24 cellular contexts compared by ENCODE assay signal in genomic region chr14:36627981-36628380, GRCh38. TPM values are rescaled to one million over a fixed set of nuclear protein-coding genes. Genes with fewer than 3 reads are reported as not detected.
"Had no signal": no experiment of that assay in that cellular context is flagged by ENCODE, and none has a peak within 500 bp of the region (broad histone marks: within the 10 kb centered on the region; RNA-seq: fewer than 3 reads in every experiment).

No MANE protein-coding gene starts in this region.

- DNase-seq: MV-4-11, NCI-H1048, NCI-H1105, NCI-H1417, NCI-H1436 treated with DMSO at 0.1 percent for 48 hours, NCI-H1694, NCI-H187 treated with DMSO at 0.1 percent for 48 hours, NCI-H2029 treated with DMSO at 0.1 percent for 48 hours, NCI-H2171, NCI-H226, NCI-H446, NCI-H510A, NCI-H524 treated with DMSO at 0.1 percent for 48 hours, NCI-H69, NCI-H774, Right ventricle myocardium superior, RPMI8226, SIG-M5 had no signal

- H3K4me1 Mint-ChIP-seq: IgD-negative memory B cell had no signal

- ATAC-seq: K562, SK-N-SH treated with all-trans-retinoic acid at 6 μM for 48 hours had no signal

- H3K4me3 ChIP-seq: K562 had no signal

- H3K4me2 ChIP-seq: KMS-11 had no signal

- H3K9ac ChIP-seq: KMS-11 had no signal

- H3K27ac ChIP-seq: KMS-11 had no signal

- H3K27ac Mint-ChIP-seq: IgD-negative memory B cell had no signal

- H3K4me3 Mint-ChIP-seq: IgD-negative memory B cell had no signal

RNA-seq across cellular contexts. Expression of gene PAX9, which starts 33.7 kb away (rescaled TPM):
- total RNA-seq: Right ventricle myocardium superior had no signal
- polyA plus RNA-seq: IgD-negative memory B cell had no signal

RNA-seq across cellular contexts. Expression of gene NKX2-8, which starts 45.6 kb away (rescaled TPM):
- total RNA-seq: HT-29, K562, LHCN-M2, Right ventricle myocardium superior had no signal
- polyA plus RNA-seq: IgD-negative memory B cell, K562 had no signal
